Comparison of ENCODE assay signal across 12 cellular contexts in the genomic region with DNA sequence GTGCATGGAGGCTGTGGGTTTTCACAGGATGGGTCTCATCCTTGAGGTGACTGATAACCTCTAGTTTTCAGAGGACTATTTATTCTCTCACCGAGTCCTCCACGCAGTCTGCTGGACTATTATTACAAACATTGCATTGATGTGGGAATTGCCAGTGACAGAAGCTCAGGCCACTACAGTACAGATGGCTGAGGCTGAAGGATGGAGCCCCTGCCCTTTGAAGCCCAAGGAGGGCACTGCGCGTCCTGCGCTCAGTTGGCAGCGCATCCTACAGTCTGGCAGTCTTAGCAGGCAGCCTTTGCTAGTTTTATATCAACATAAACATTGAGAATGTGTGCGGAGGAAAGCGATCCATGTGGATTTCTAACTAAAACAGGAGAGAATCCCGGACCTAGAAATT. TPM values are rescaled to one million over a fixed set of nuclear protein-coding genes. Genes with fewer than 3 reads are reported as not detected.
DNase-seq lines count a peak whose midpoint lies in the region; ATAC-seq and TF ChIP-seq lines count a peak whose summit lies in the region.
"Had no signal": no experiment of that assay in that cellular context is flagged by ENCODE, and none has a peak within 500 bp of the region (broad histone marks: within the 10 kb centered on the region; RNA-seq: fewer than 3 reads in every experiment).

No MANE protein-coding gene starts in this region.

- H3K4me1 Mint-ChIP-seq in GM23338: peaks cover 36% of the 10 kb centered on the region

- H3K9me3 ChIP-seq in fibroblast of lung (ENCODE audit: control insufficient read depth, insufficient read depth, low read depth, low read length) (no peaks in the 10 kb centered on the region), psoas muscle (no peaks in the 10 kb centered on the region)
- H3K9me3 ChIP-seq: BLaER1, uterus had no signal

- H4K20me1 ChIP-seq in GM23338 (replicated peaks; ENCODE audit: insufficient read depth): peaks cover 9% of the 10 kb centered on the region
- no peaks in the 10 kb centered on the region for H4K20me1 ChIP-seq in fibroblast of lung (ENCODE audit: control insufficient read depth, extremely low read depth, insufficient read depth, low read length)

- intact Hi-C loops in psoas muscle (cut with DNase I): loop anchor here (5.0 kb wide), 1 partner anchor 60 kb away; no protein-coding TSS in a partner anchor

- no peak overlapping the region for H3K27ac ChIP-seq in GM23338 (ENCODE audit: low read depth)
- H3K27ac ChIP-seq in fibroblast of lung (ENCODE audit: insufficient read depth, low read length): no peak overlapping the region
- peak overlapping the region; percentile 99 for H3K27ac ChIP-seq in psoas muscle
- H3K27ac ChIP-seq: BLaER1 had no signal

- peaks cover 15% of the 10 kb centered on the region for H3K27me3 Mint-ChIP-seq in GM23338 (ENCODE audit: insufficient read depth, low read depth, poor library complexity)
- H3K27me3 Mint-ChIP-seq: activated naive CD8-positive, alpha-beta T cell treated with anti-CD3 and anti-CD28 coated beads, Interleukin-2, amount 50 U/mL, for 24 hours had no signal

- no peaks in the 10 kb centered on the region for H3K9me2 ChIP-seq in GM23338 (ENCODE audit: insufficient read depth)

- H3K4me1 ChIP-seq in GM23338 (ENCODE audit: insufficient read depth) (peaks cover 32% of the 10 kb centered on the region), fibroblast of lung (ENCODE audit: control insufficient read depth, extremely low read depth, insufficient read depth, low read length) (peaks cover 4% of the 10 kb centered on the region), psoas muscle (peaks cover 24% of the 10 kb centered on the region)
- H3K4me1 ChIP-seq: parathyroid adenoma had no signal

- peaks cover 12% of the 10 kb centered on the region for H3K36me3 Mint-ChIP-seq in GM23338 (ENCODE audit: low read depth)

- no peak overlapping the region for H3K27ac Mint-ChIP-seq in GM23338
- H3K27ac Mint-ChIP-seq: activated B cell treated with CpG ODN at 0.5 μM for 24 hours; activated naive CD8-positive, alpha-beta T cell treated with anti-CD3 and anti-CD28 coated beads, Interleukin-2, amount 50 U/mL, for 24 hours had no signal

- no peaks in the 10 kb centered on the region for H3F3A ChIP-seq in GM23338 (replicated peaks; ENCODE audit: low read depth)

- ATAC-seq in GM23338: no peak
- no peak for ATAC-seq in psoas muscle
- ATAC-seq in HG02852 (IDR thresholded peaks at IDR 0.05; ENCODE audit: unreplicated experiment): no peak
- ATAC-seq: activated naive CD8-positive, alpha-beta T cell treated with anti-CD3 and anti-CD28 coated beads, Interleukin-2, amount 50 U/mL, for 24 hours had no signal

- H3K4me2 ChIP-seq in GM23338 (peak overlapping the region; percentile 81), fibroblast of lung (ENCODE audit: extremely low read depth, insufficient read depth, low read length) (no peak overlapping the region)

- H3K79me2 ChIP-seq in GM23338 (replicated peaks; ENCODE audit: insufficient read depth) (peaks cover 20% of the 10 kb centered on the region; the same call in 1 of the 2 replicates), fibroblast of lung (ENCODE audit: control insufficient read depth, insufficient read depth, low read length) (peaks cover 10% of the 10 kb centered on the region)
- H3K79me2 ChIP-seq: parathyroid adenoma had no signal

- 94 to 97% (median 97%) methylated on average over 9 of the region's 9 CpGs for WGBS in psoas muscle, 3 donors

- H3K36me3 ChIP-seq in GM23338 (ENCODE audit: insufficient read depth) (no peaks in the 10 kb centered on the region), fibroblast of lung (ENCODE audit: control insufficient read depth, insufficient read depth, low read length) (no peaks in the 10 kb centered on the region), psoas muscle (ENCODE audit: insufficient read depth in 1 of 2, low read depth in 1 of 2) (no peaks in the 10 kb centered on the region)
- H3K36me3 ChIP-seq: BLaER1, uterus had no signal

- H2AFZ ChIP-seq in GM23338 (peak overlapping the region; percentile 86), fibroblast of lung (ENCODE audit: low read length) (peak overlapping the region; percentile 66)

- DNase-seq in GM23338 (ENCODE audit: low spot score) (no peak), NCI-H446 treated with DMSO at 0.1 percent for 48 hours (lab: John Stamatoyannopoulos, UW) (peak; percentile 13), fibroblast of lung (ENCODE audit: low read depth in 2 of 2) (no peak), psoas muscle (no peak), GM19240 (ENCODE audit: insufficient read length, low spot score) (no peak), NCI-H2107 (lab: John Stamatoyannopoulos, UW) (no peak)
- DNase-seq: activated B cell treated with CpG ODN at 0.5 μM for 24 hours; activated naive CD8-positive, alpha-beta T cell treated with anti-CD3 and anti-CD28 coated beads, Interleukin-2, amount 50 U/mL, for 24 hours; uterus had no signal

- peak overlapping the region; percentile 81; the same call in 2 of the 3 replicates for H3K4me3 Mint-ChIP-seq in GM23338

- peaks cover 6% of the 10 kb centered on the region for H3K9me3 Mint-ChIP-seq in GM23338

- H3K27me3 ChIP-seq in GM23338 (ENCODE audit: insufficient read depth) (peaks cover 24% of the 10 kb centered on the region), fibroblast of lung (ENCODE audit: control insufficient read depth, insufficient read depth, low read length) (no peaks in the 10 kb centered on the region), psoas muscle (ENCODE audit: insufficient read depth in 3 of 3, low read length in 2 of 3) (no peaks in the 10 kb centered on the region)
- H3K27me3 ChIP-seq: BLaER1, uterus had no signal

- no peak overlapping the region for H3K9ac ChIP-seq in fibroblast of lung (ENCODE audit: insufficient read depth, low read length)
- H3K9ac ChIP-seq: parathyroid adenoma had no signal

- H3K4me3 ChIP-seq in GM23338 (peak overlapping the region; percentile 59; the same call in 1 of the 2 replicates), fibroblast of lung (replicated peaks in 1 of 4; ENCODE audit: control extremely low read depth in 1 of 4, insufficient read depth in 1 of 4, low read depth in 3 of 4, low read length in 4 of 4) (no peak overlapping the region), psoas muscle (no peak overlapping the region)

- TF ChIP-seq CTCF in GM23338 (conservative IDR thresholded peaks at IDR 0.05; ENCODE audit: low read depth in 2 of 2): no peak
- TF ChIP-seq CTCF in fibroblast of lung (conservative IDR thresholded peaks at IDR 0.05 in 1 of 2, IDR thresholded peaks at IDR 0.05 in 1 of 2; ENCODE audit: low read depth in 1 of 2, low read length in 2 of 2): no peak
- TF ChIP-seq CTCF in psoas muscle (IDR thresholded peaks at IDR 0.05): no peak

TF ChIP-seq in GM23338, 12 proteins besides CTCF, POLR2A, EP300 and RAD21 (continues in another document):
- TF ChIP-seq, protein P1, sequence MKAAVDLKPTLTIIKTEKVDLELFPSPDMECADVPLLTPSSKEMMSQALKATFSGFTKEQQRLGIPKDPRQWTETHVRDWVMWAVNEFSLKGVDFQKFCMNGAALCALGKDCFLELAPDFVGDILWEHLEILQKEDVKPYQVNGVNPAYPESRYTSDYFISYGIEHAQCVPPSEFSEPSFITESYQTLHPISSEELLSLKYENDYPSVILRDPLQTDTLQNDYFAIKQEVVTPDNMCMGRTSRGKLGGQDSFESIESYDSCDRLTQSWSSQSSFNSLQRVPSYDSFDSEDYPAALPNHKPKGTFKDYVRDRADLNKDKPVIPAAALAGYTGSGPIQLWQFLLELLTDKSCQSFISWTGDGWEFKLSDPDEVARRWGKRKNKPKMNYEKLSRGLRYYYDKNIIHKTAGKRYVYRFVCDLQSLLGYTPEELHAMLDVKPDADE (IDR thresholded peaks at IDR 0.05): no peak
- TF ChIP-seq POLR2AphosphoS5 (IDR thresholded peaks at IDR 0.05; ENCODE audit: low read depth) (no peak), ZNF331 (CRISPR knock-in tag; IDR thresholded peaks at IDR 0.05; ENCODE audit: low read depth) (no peak), NANOG (IDR thresholded peaks at IDR 0.05; ENCODE audit: borderline replicate concordance) (no peak), CREB1 (CRISPR knock-in tag; IDR thresholded peaks at IDR 0.05; ENCODE audit: low read depth) (no peak), ZNF114 (CRISPR knock-in tag; IDR thresholded peaks at IDR 0.05) (no peak), EZH2phosphoT487 (IDR thresholded peaks at IDR 0.05; ENCODE audit: unreplicated experiment) (no peak), JUNB (IDR thresholded peaks at IDR 0.05; ENCODE audit: unreplicated experiment) (no peak), EZH2 (IDR thresholded peaks at IDR 0.05; ENCODE audit: low read depth, unreplicated experiment) (no peak)
- TF ChIP-seq, protein P2, sequence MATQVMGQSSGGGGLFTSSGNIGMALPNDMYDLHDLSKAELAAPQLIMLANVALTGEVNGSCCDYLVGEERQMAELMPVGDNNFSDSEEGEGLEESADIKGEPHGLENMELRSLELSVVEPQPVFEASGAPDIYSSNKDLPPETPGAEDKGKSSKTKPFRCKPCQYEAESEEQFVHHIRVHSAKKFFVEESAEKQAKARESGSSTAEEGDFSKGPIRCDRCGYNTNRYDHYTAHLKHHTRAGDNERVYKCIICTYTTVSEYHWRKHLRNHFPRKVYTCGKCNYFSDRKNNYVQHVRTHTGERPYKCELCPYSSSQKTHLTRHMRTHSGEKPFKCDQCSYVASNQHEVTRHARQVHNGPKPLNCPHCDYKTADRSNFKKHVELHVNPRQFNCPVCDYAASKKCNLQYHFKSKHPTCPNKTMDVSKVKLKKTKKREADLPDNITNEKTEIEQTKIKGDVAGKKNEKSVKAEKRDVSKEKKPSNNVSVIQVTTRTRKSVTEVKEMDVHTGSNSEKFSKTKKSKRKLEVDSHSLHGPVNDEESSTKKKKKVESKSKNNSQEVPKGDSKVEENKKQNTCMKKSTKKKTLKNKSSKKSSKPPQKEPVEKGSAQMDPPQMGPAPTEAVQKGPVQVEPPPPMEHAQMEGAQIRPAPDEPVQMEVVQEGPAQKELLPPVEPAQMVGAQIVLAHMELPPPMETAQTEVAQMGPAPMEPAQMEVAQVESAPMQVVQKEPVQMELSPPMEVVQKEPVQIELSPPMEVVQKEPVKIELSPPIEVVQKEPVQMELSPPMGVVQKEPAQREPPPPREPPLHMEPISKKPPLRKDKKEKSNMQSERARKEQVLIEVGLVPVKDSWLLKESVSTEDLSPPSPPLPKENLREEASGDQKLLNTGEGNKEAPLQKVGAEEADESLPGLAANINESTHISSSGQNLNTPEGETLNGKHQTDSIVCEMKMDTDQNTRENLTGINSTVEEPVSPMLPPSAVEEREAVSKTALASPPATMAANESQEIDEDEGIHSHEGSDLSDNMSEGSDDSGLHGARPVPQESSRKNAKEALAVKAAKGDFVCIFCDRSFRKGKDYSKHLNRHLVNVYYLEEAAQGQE (IDR thresholded peaks at IDR 0.05; ENCODE audit: unreplicated experiment): no peak

RNA-seq across cellular contexts. Expression of a gene that starts 1.5 kb away (rescaled TPM):
- 27.0 and 28.5 TPM in 2 replicates for total RNA-seq in GM23338 (2014; rRNA removed; shearing (Covaris generic))
- 1.9 and 2.8 TPM in 2 replicates for polyA plus RNA-seq in GM23338 (2016; fragmentation: Nextera tagmentation; extraction: Ambion mirVana)
- 65.0 and 71.0 TPM in 2 replicates for total RNA-seq in fibroblast of lung
- polyA plus RNA-seq in fibroblast of lung: 14.3 and 16.1 TPM in 2 replicates
- polyA plus RNA-seq in fibroblast of lung (2012): 7.0 and 9.0 TPM in 2 replicates
- 12.2 and 21.0 TPM in 2 replicates for polyA minus RNA-seq in fibroblast of lung (ENCODE audit: low replicate concordance)
- total RNA-seq in psoas muscle: 10 to 100 TPM; 21.0 to 35.7 (median 25.1) TPM
- 1 to 10 TPM; 2.3 to 3.4 (median 2.9) TPM for polyA plus RNA-seq in psoas muscle
